ENCODE assay signal across 14 cellular contexts in the genomic region with DNA sequence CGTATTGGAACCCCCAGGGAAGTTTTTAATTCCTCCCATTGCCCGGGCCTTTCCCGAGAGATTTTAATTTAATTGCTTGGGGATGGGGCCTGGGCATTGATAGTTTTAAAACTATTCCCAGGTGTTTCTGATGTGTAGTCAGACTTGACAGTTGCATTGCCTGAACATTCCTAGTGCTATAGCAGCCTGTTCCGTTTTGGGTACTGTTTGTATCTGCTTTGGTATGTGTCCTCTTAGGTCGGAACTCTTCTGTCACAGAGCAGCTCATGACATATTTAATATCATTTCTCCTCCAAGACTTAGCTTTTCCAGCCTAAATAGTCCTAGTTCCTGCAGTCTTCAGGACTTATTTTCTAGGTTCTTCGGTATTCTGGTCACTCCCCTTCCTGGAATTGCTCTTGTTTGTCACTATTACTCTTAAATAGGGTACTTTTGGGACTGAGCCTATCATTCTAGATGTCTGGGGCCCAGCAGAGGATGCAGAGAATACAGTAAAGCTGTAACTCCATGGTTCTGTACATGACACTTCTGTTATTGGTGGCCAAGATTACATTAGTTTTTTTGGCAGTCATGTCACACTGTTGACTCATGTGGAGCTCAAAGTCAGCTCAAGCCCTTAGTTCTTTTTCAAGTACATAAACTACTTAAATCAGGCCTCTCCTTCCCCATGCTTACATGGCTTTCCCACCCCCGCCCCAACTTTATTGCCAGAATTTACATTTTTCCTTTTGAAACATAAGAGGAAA.
DNase-seq lines count a peak whose midpoint lies in the region; ATAC-seq and TF ChIP-seq lines count a peak whose summit lies in the region.
"Had no signal": no experiment of that assay in that cellular context is flagged by ENCODE, and none has a peak within 500 bp of the region (broad histone marks: within the 10 kb centered on the region; RNA-seq: fewer than 3 reads in every experiment).

No MANE protein-coding gene starts in this region.

- BruUV-seq in Caco-2 (replicated peaks; lab: Mats Ljungman, UMichigan): no TSS peak

- TF ChIP-seq CTCF in OCI-LY3 (IDR thresholded peaks at IDR 0.05; ENCODE audit: low read depth, low read length) (no peak), fibroblast of the aortic adventitia (IDR thresholded peaks at IDR 0.05; ENCODE audit: insufficient read depth, low read length) (no peak), psoas muscle (IDR thresholded peaks at IDR 0.05) (no peak), Caco-2 (IDR thresholded peaks at IDR 0.05; ENCODE audit: insufficient read depth in 1 of 2, low read depth in 1 of 2, low read length in 1 of 2, severe bottlenecking in 1 of 2, unreplicated experiment in 1 of 2) (no peak)

- H3K27me3 ChIP-seq in OCI-LY3 (ENCODE audit: low read depth, low read length): no peaks in the 10 kb centered on the region
- no peaks in the 10 kb centered on the region for H3K27me3 ChIP-seq in psoas muscle (ENCODE audit: insufficient read depth in 3 of 3, low read length in 2 of 3)
- H3K27me3 ChIP-seq in Caco-2 (replicated peaks; ENCODE audit: control insufficient read depth, insufficient read depth, low read length): no peaks in the 10 kb centered on the region
- H3K27me3 ChIP-seq: thyroid gland had no signal

- no peaks in the 10 kb centered on the region for H3K36me3 Mint-ChIP-seq in Caco-2 (ENCODE audit: insufficient read depth, unreplicated experiment)

- intact Hi-C loops in psoas muscle (cut with DNase I): no loop called here
- intact Hi-C loops in Caco-2 (cut with micrococcal nuclease; ENCODE audit: unreplicated experiment): no loop called here

- H3K4me1 ChIP-seq in OCI-LY3 (ENCODE audit: low read length) (peaks cover 34% of the 10 kb centered on the region), psoas muscle (peaks cover 20% of the 10 kb centered on the region), Caco-2 (no peaks in the 10 kb centered on the region)

- H3K36me3 ChIP-seq in OCI-LY3 (replicated peaks; ENCODE audit: low read depth, low read length) (peaks cover 14% of the 10 kb centered on the region), psoas muscle (ENCODE audit: insufficient read depth in 1 of 2, low read depth in 1 of 2) (no peaks in the 10 kb centered on the region), Caco-2 (ENCODE audit: control insufficient read depth, insufficient read depth, low read length) (no peaks in the 10 kb centered on the region)
- H3K36me3 ChIP-seq: thyroid gland had no signal

- DNase-seq in EL: peak; percentile 30
- peak; percentile 81 for DNase-seq in fibroblast of the aortic adventitia (ENCODE audit: low read depth)
- no peak for DNase-seq in psoas muscle
- DNase-seq in stimulated activated naive CD4-positive, alpha-beta T cell treated with Interleukin-2 at 50 U/mL for 16 hours (lab: John Stamatoyannopoulos, UW): no peak
- no peak for DNase-seq in NCI-H2107 treated with DMSO at 0.1 percent for 48 hours (lab: John Stamatoyannopoulos, UW; ENCODE audit: unreplicated experiment)
- no peak for DNase-seq in Caco-2
- DNase-seq: activated naive CD8-positive, alpha-beta T cell treated with anti-CD3 and anti-CD28 coated beads, Interleukin-2, amount 10 ng/mL, durations not matched to agents 7 days and 5 days; kidney glomerular epithelial cell; naive thymus-derived CD4-positive, alpha-beta T cell; NCI-H526; thyroid gland had no signal

- no peak overlapping the region for H3K4me3 Mint-ChIP-seq in Caco-2 (ENCODE audit: unreplicated experiment)
- H3K4me3 Mint-ChIP-seq: activated naive CD8-positive, alpha-beta T cell treated with anti-CD3 and anti-CD28 coated beads, Interleukin-2, amount 10 ng/mL, durations not matched to agents 7 days and 5 days; naive thymus-derived CD4-positive, alpha-beta T cell had no signal

- peaks cover 12% of the 10 kb centered on the region for H3K79me2 ChIP-seq in OCI-LY3 (ENCODE audit: low read length)

- no peak overlapping the region for H3K9ac ChIP-seq in OCI-LY3 (ENCODE audit: low read length)

- H2AFZ ChIP-seq in OCI-LY3 (ENCODE audit: low read depth, low read length): no peak overlapping the region

- CTCF ChIA-PET in Caco-2 (lab: Charles Lee): no interaction called here

- H3K4me1 Mint-ChIP-seq in Caco-2 (ENCODE audit: low read depth, unreplicated experiment): no peaks in the 10 kb centered on the region

- WGBS in psoas muscle, 3 donors: 61 to 76% (median 65%) methylated on average over 7 of the region's 7 CpGs

- no peaks in the 10 kb centered on the region for H3K9me3 Mint-ChIP-seq in Caco-2 (ENCODE audit: unreplicated experiment)

- ATAC-seq in psoas muscle (peak; percentile 75 to 96 (median 92)), HG02642 (IDR thresholded peaks at IDR 0.05; ENCODE audit: poor library complexity, unreplicated experiment) (no peak)
- ATAC-seq: HCT116; naive thymus-derived CD4-positive, alpha-beta T cell had no signal

- H3K27ac Mint-ChIP-seq in Caco-2 (ENCODE audit: unreplicated experiment): no peak overlapping the region
- H3K27ac Mint-ChIP-seq: activated naive CD8-positive, alpha-beta T cell treated with anti-CD3 and anti-CD28 coated beads, Interleukin-2, amount 10 ng/mL, durations not matched to agents 7 days and 5 days had no signal

- peaks cover 9% of the 10 kb centered on the region for H4K20me1 ChIP-seq in OCI-LY3 (ENCODE audit: insufficient read depth, low read length)

- H3K27me3 Mint-ChIP-seq in Caco-2 (ENCODE audit: insufficient read depth, unreplicated experiment): peaks cover 6% of the 10 kb centered on the region
- H3K27me3 Mint-ChIP-seq: activated naive CD8-positive, alpha-beta T cell treated with anti-CD3 and anti-CD28 coated beads, Interleukin-2, amount 10 ng/mL, durations not matched to agents 7 days and 5 days; naive thymus-derived CD4-positive, alpha-beta T cell had no signal

- H3K27ac ChIP-seq in OCI-LY3 (ENCODE audit: low read length) (peak overlapping the region; percentile 57; the same call in 1 of the 2 replicates), psoas muscle (peak overlapping the region; percentile 51)
- H3K27ac ChIP-seq: thyroid gland had no signal

- H3K4me2 ChIP-seq in OCI-LY3 (ENCODE audit: low read length): peak overlapping the region; percentile 45

- no peak overlapping the region for H3K4me3 ChIP-seq in OCI-LY3 (ENCODE audit: low read length)
- no peak overlapping the region for H3K4me3 ChIP-seq in fibroblast of the aortic adventitia (ENCODE audit: low read depth, low read length)
- H3K4me3 ChIP-seq in psoas muscle: no peak overlapping the region
- H3K4me3 ChIP-seq in Caco-2 (ENCODE audit: low read depth, low read length): no peak overlapping the region
- H3K4me3 ChIP-seq: thyroid gland had no signal

- POLR2A ChIA-PET in Caco-2 (lab: Charles Lee): interaction anchor here (0.6 kb wide), 1 partner anchor 21 kb away, joined by 3 read pairs; no protein-coding TSS in a partner anchor

- H3K9me3 ChIP-seq in OCI-LY3 (ENCODE audit: insufficient read depth, low read length) (peaks cover 7% of the 10 kb centered on the region; the same call in 1 of the 2 replicates), psoas muscle (no peaks in the 10 kb centered on the region), Caco-2 (no peaks in the 10 kb centered on the region)
- H3K9me3 ChIP-seq: thyroid gland had no signal

Comparison
In these comparisons a context has a peak if more than half of its experiments do, and no peak if none do; other contexts are left out.
1. DNase-seq: peak in EL (single experiment) and fibroblast of the aortic adventitia (single experiment); none in psoas muscle (0 of 2), stimulated activated naive CD4-positive, alpha-beta T cell treated with Interleukin-2 at 50 U/mL for 16 hours (single experiment), NCI-H2107 treated with DMSO at 0.1 percent for 48 hours (single experiment) and Caco-2 (0 of 2).